ENCODE assay signal across 8 cellular contexts in genomic region chr21:33916200-33916567, GRCh38. TPM values are rescaled to one million over a fixed set of nuclear protein-coding genes. Genes with fewer than 3 reads are reported as not detected.
DNase-seq lines count a peak whose midpoint lies in the region; ATAC-seq and TF ChIP-seq lines count a peak whose summit lies in the region.

No MANE protein-coding gene starts in this region.

- CTCF ChIA-PET in AG04449 (lab: Yijun Ruan, JAX) (interaction anchor here (14.5 kb wide), 1 partner anchor 429 kb away, joined by 500 read pairs; no protein-coding TSS in a partner anchor), MCF 10A (lab: Yijun Ruan, JAX) (no interaction called here)

- ATAC-seq in HG02970 (IDR thresholded peaks at IDR 0.05; ENCODE audit: low FRiP score, unreplicated experiment) (peak; percentile 15), GM21367 (IDR thresholded peaks at IDR 0.05; ENCODE audit: unreplicated experiment) (no peak)

- intact Hi-C loops in MCF 10A (cut with micrococcal nuclease), result no loop called here

- H3K36me3 Mint-ChIP-seq in MCF 10A (ENCODE audit: insufficient read depth, unreplicated experiment), result peaks cover 35% of the 10 kb centered on the region
- no peaks in the 10 kb centered on the region for H3K36me3 Mint-ChIP-seq in mesothelial cell of epicardium

- TF ChIP-seq CTCF in AG04449 (IDR thresholded peaks at IDR 0.05; ENCODE audit: insufficient read depth, low read length, missing control alignments) (no peak), MCF 10A (IDR thresholded peaks at IDR 0.05; ENCODE audit: unreplicated experiment) (no peak), mesothelial cell of epicardium (IDR thresholded peaks at IDR 0.05; ENCODE audit: unreplicated experiment) (no peak)

- no peak for DNase-seq in AG04449 (ENCODE audit: low read depth, low spot score)
- DNase-seq in MCF 10A (ENCODE audit: unreplicated experiment), result no peak
- DNase-seq in mesothelial cell of epicardium (ENCODE audit: low spot score in 2 of 2, unreplicated experiment in 2 of 2), result no peak
- no peak for DNase-seq in germinal center (ENCODE audit: low spot score)
- DNase-seq in hippocampal formation (lab: John Stamatoyannopoulos, UW), result no peak
- no peak for DNase-seq in Ammon's horn (ENCODE audit: low spot score)

- H3K27me3 Mint-ChIP-seq in MCF 10A (ENCODE audit: insufficient read depth, unreplicated experiment) (no peaks in the 10 kb centered on the region), mesothelial cell of epicardium (ENCODE audit: low read depth) (no peaks in the 10 kb centered on the region)

- H3K4me3 Mint-ChIP-seq in MCF 10A (ENCODE audit: unreplicated experiment), result peak overlapping the region; percentile 95
- H3K4me3 Mint-ChIP-seq in mesothelial cell of epicardium, result peak overlapping the region; percentile 99

- BruUV-seq in MCF 10A (replicated peaks; lab: Mats Ljungman, UMichigan), result no TSS peak

- H3K27ac Mint-ChIP-seq in MCF 10A (ENCODE audit: low read depth, unreplicated experiment), result no peak overlapping the region
- H3K27ac Mint-ChIP-seq in mesothelial cell of epicardium, result peak overlapping the region; percentile 98

- H3K4me1 Mint-ChIP-seq in MCF 10A (ENCODE audit: insufficient read depth, unreplicated experiment) (peaks cover 22% of the 10 kb centered on the region), mesothelial cell of epicardium (peaks cover 22% of the 10 kb centered on the region)

- no peaks in the 10 kb centered on the region for H3K9me3 Mint-ChIP-seq in MCF 10A (ENCODE audit: unreplicated experiment)
- no peaks in the 10 kb centered on the region for H3K9me3 Mint-ChIP-seq in mesothelial cell of epicardium

- POLR2A ChIA-PET in AG04449 (lab: Yijun Ruan, JAX), result no interaction called here
- POLR2A ChIA-PET in MCF 10A (lab: Yijun Ruan, JAX), result interaction anchor here (1.4 kb wide), 1 partner anchor 48 kb away, joined by 4 read pairs; no protein-coding TSS in a partner anchor

- H3K4me3 ChIP-seq in AG04449 (ENCODE audit: low read depth, low read length), result peak overlapping the region; percentile 97

RNA-seq across cellular contexts. Expression of gene ATP5PO, which starts 0.6 kb away (rescaled TPM):
- total RNA-seq in MCF 10A (2022) (147 and 196 TPM in 2 replicates), mesothelial cell of epicardium (156 to 159 TPM (median 158 TPM) in 3 replicates)
